In the genomic region with DNA sequence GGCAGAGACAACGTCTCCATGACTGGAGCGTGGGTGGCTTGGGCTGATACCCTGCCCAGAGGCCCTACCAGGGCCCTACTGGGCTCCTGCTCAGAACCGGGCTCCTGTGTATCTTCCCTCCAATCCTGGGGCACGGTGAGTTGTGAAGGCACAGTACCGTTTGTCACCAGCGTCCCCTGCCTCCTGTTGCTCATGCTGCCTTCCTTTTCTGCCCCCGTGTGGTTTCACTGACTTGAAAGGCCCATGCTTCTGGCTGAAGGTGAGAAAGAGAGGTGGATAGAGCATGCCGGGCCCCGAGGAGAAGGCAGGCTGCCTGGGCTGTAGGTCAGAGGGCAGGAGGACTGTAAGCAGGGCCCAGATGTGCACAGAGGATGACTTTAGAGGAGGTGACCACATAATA, we compare ENCODE assay signal across 10 cellular contexts. TPM values are rescaled to one million over a fixed set of nuclear protein-coding genes. Genes with fewer than 3 reads are reported as not detected.
DNase-seq lines count a peak whose midpoint lies in the region; ATAC-seq and TF ChIP-seq lines count a peak whose summit lies in the region.
"Had no signal": no experiment of that assay in that cellular context is flagged by ENCODE, and none has a peak within 500 bp of the region (broad histone marks: within the 10 kb centered on the region; RNA-seq: fewer than 3 reads in every experiment).

No MANE protein-coding gene starts in this region.

- H3K4me1 ChIP-seq in gastroesophageal sphincter, result no peaks in the 10 kb centered on the region

- 42 to 80% methylated on average over 1 to 4 of the region's 9 CpGs for WGBS in gastroesophageal sphincter (ENCODE audit: low coverage in 1 of 2), 2 donors

- no peak for TF ChIP-seq EP300 in gastroesophageal sphincter (IDR thresholded peaks at IDR 0.05)

- TF ChIP-seq CTCF in gastroesophageal sphincter (IDR thresholded peaks at IDR 0.05), result no peak

- H3K27ac ChIP-seq in gastroesophageal sphincter, result no peak overlapping the region

- H3K4me3 ChIP-seq in Jurkat, Clone E6-1 (ENCODE audit: low read length), result no peak overlapping the region
- no peak overlapping the region for H3K4me3 ChIP-seq in gastroesophageal sphincter
- no peak overlapping the region for H3K4me3 ChIP-seq in H7 (ENCODE audit: insufficient read depth, low read depth, low read length)

- H3K27me3 ChIP-seq in gastroesophageal sphincter (peaks cover 7% of the 10 kb centered on the region), H7 (ENCODE audit: control insufficient read depth, insufficient read depth, low read length) (no peaks in the 10 kb centered on the region)

- H3K36me3 ChIP-seq in gastroesophageal sphincter (no peaks in the 10 kb centered on the region), H7 (replicated peaks; ENCODE audit: control insufficient read depth, insufficient read depth, low read length) (no peaks in the 10 kb centered on the region)

- ATAC-seq in gastroesophageal sphincter, result peak; percentile 22

- no peaks in the 10 kb centered on the region for H3K9me3 ChIP-seq in gastroesophageal sphincter

- TF ChIP-seq POLR2A in gastroesophageal sphincter (IDR thresholded peaks at IDR 0.05), result no peak

- DNase-seq in Jurkat, Clone E6-1 (ENCODE audit: low read depth, low spot score), result peak; percentile 74
- DNase-seq in activated CD8-positive, alpha-beta memory T cell treated with anti-CD3 and anti-CD28 coated beads for 24 hours, result peak; percentile 71
- peak; percentile 24 to 43 for DNase-seq in stimulated activated CD4-positive, alpha-beta T cell treated with anti-CD3 and anti-CD28 coated beads, Interleukin-4, amount 100 ng/mL, for 48 hours (ENCODE audit: low read depth in 2 of 2)
- DNase-seq in cerebellar nuclear complex (lab: John Stamatoyannopoulos, UW) (no peak), amniotic stem cell (lab: John Stamatoyannopoulos, UW) (no peak), H7 (no peak)
- DNase-seq in activated CD4-positive, CD25-positive, alpha-beta regulatory T cell treated with anti-CD3 and anti-CD28 coated beads, Interleukin-2, amount 50 U/mL, for 72 hours, result no peak
- DNase-seq: Kasumi-1 had no signal

RNA-seq across cellular contexts. Expression of gene DMBT1, which starts 9.1 kb away (rescaled TPM):
- polyA plus RNA-seq in Jurkat, Clone E6-1 (2012; ENCODE audit: insufficient read depth, insufficient read length), result not detected
- total RNA-seq in gastroesophageal sphincter, result 1 to 10 TPM in 1 of 4 donors, under 1 TPM in 1, not detected in 2; 0.08 to 2.8 TPM
- 0.04 and 0.10 TPM in 2 replicates for total RNA-seq in H7 (2014; rRNA removed; shearing (Covaris generic))
- total RNA-seq: OCI-LY7 had no signal

Comparison
In these comparisons a context has a peak if more than half of its experiments do, and no peak if none do; other contexts are left out.
1. DNase-seq: peak in Jurkat, Clone E6-1 (single experiment), activated CD8-positive, alpha-beta memory T cell treated with anti-CD3 and anti-CD28 coated beads for 24 hours (single experiment) and stimulated activated CD4-positive, alpha-beta T cell treated with anti-CD3 and anti-CD28 coated beads, Interleukin-4, amount 100 ng/mL, for 48 hours (2 of 2); none in cerebellar nuclear complex (0 of 2), amniotic stem cell (single experiment), H7 (single experiment) and activated CD4-positive, CD25-positive, alpha-beta regulatory T cell treated with anti-CD3 and anti-CD28 coated beads, Interleukin-2, amount 50 U/mL, for 72 hours (single experiment).